Comparison of ENCODE assay signal across 1 cellular context in genomic region chr10:103472005-103472404, GRCh38.
TF ChIP-seq lines count a peak whose summit lies in the region.

No MANE protein-coding gene starts in this region.

TF ChIP-seq in H1, 55 proteins besides CTCF, POLR2A, EP300 and RAD21:
- TF ChIP-seq EZH2 (IDR thresholded peaks at IDR 0.05; ENCODE audit: low read depth, low read length, severe bottlenecking): no peak
- TF ChIP-seq FOSL1 (IDR thresholded peaks at IDR 0.05; ENCODE audit: insufficient read depth, low read depth, low read length): no peak
- TF ChIP-seq MAFK (IDR thresholded peaks at IDR 0.05; ENCODE audit: low read depth, low read length): no peak
- TF ChIP-seq E2F6 (IDR thresholded peaks at IDR 0.05): no peak
- no peak for TF ChIP-seq TAF1 (IDR thresholded peaks at IDR 0.05; ENCODE audit: low read depth, low read length)
TF ChIP-seq in H1: peak in this region for 0.
